10 cellular contexts compared by ENCODE assay signal in the genomic region with DNA sequence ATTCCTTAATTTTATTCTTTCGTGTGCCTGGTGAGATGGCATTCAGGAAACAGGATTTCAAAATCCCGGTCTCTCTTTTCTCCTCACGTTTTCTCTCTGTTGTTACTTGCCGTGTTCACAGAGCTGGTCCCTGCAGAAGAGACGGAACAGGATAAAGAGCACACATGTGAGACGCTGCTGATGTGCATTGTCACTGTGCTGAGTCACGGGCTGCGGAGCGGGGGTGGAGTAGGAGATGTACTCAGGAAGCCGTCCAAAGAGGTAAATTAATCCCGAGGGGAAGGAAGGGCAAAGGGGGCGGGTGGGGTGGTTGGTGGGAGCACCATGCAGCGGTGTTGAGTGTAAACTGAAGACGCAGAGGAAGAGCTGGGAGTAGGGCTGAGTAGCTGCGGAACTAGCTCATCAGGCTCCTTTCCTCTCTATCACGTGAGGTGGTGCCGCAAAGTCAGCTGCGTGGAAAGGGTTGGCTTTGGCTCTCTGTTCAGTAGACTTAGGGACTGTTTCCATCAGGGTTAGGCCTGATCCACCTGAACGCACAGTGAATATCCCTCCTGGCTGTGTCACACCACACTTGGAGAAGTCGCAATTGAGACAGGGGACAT.
A peak's percentile ranks its signal among the peaks of the same experiment; 100 is the strongest.
DNase-seq lines count a peak whose midpoint lies in the region; ATAC-seq and TF ChIP-seq lines count a peak whose summit lies in the region.
"Had no signal": no experiment of that assay in that cellular context is flagged by ENCODE, and none has a peak within 500 bp of the region (broad histone marks: within the 10 kb centered on the region; RNA-seq: fewer than 3 reads in every experiment).

No MANE protein-coding gene starts in this region.

- peaks cover 19% of the 10 kb centered on the region for H3K4me1 ChIP-seq in PC-3 (ENCODE audit: insufficient read depth, low read length)

- peak overlapping the region; percentile 69 to 91 (median 82) for H3K27ac Mint-ChIP-seq in CD14-positive monocyte
- peak overlapping the region; percentile 45 to 51 for H3K27ac Mint-ChIP-seq in natural killer cell

- H3K27ac ChIP-seq in PC-3 (ENCODE audit: low read length) = peak overlapping the region; percentile 55
- H3K27ac ChIP-seq: C4-2B had no signal

- H3K79me2 ChIP-seq in PC-3 (ENCODE audit: low read length) = no peaks in the 10 kb centered on the region

- peaks cover 33% of the 10 kb centered on the region for H3K36me3 ChIP-seq in PC-3 (ENCODE audit: low read depth, low read length)

- peak; percentile 86 for ATAC-seq in PC-3
- no peak for ATAC-seq in natural killer cell
- ATAC-seq in HG02870 (IDR thresholded peaks at IDR 0.05; ENCODE audit: unreplicated experiment) = no peak

- H3K27me3 Mint-ChIP-seq in CD14-positive monocyte (ENCODE audit: low read depth in 3 of 3) (no peaks in the 10 kb centered on the region), natural killer cell (ENCODE audit: low read depth in 2 of 2) (no peaks in the 10 kb centered on the region)

- no peaks in the 10 kb centered on the region for H3K27me3 ChIP-seq in PC-3 (ENCODE audit: low read length)

- no peak overlapping the region for H3K4me3 ChIP-seq in PC-3 (ENCODE audit: low read length)
- H3K4me3 ChIP-seq in fibroblast of mammary gland (ENCODE audit: control insufficient read depth, low read depth, low read length) = no peak overlapping the region

- TF ChIP-seq CTCF in CD14-positive monocyte (IDR thresholded peaks at IDR 0.05) (no peak), PC-3 (conservative IDR thresholded peaks at IDR 0.05; ENCODE audit: low read depth, low read length) (no peak), fibroblast of mammary gland (conservative IDR thresholded peaks at IDR 0.05; ENCODE audit: control insufficient read depth, insufficient read depth, low read depth, low read length) (no peak), natural killer cell (IDR thresholded peaks at IDR 0.05) (no peak)

- peaks cover 22% of the 10 kb centered on the region for H3K4me1 Mint-ChIP-seq in CD14-positive monocyte
- H3K4me1 Mint-ChIP-seq in natural killer cell = peaks cover 9 to 24% of the 10 kb centered on the region in 2 donors

- H3K4me2 ChIP-seq in PC-3 (ENCODE audit: low read length) = peak overlapping the region; percentile 39

- peak; percentile 76 for DNase-seq in CD14-positive monocyte (ENCODE audit: low spot score)
- DNase-seq in PC-3 = peak; percentile 66
- peak; percentile 96 for DNase-seq in fibroblast of mammary gland (ENCODE audit: low read depth)
- no peak for DNase-seq in natural killer cell
- DNase-seq in NCI-H526 (lab: John Stamatoyannopoulos, UW) = no peak
- DNase-seq in NOMO-1 treated with dmso at 0.1 percent for 144 hours (lab: John Stamatoyannopoulos, UW; ENCODE audit: unreplicated experiment) = no peak
- DNase-seq in stimulated activated CD4-positive, alpha-beta T cell treated with anti-CD3 and anti-CD28 coated beads, Interleukin-12 subunit alpha, Interleukin-12 subunit beta, amount 100 ng/mL, for 4 hours = no peak
- DNase-seq: NCI-H2227 treated with DMSO at 0.1 percent for 48 hours had no signal

- BruUV-seq in PC-3 (replicated peaks; lab: Mats Ljungman, UMichigan) = no TSS peak

- peak overlapping the region; percentile 29 for H3K9ac ChIP-seq in PC-3 (ENCODE audit: low read length)

- 0 out of 2 replicates have a peak, but pooled peaks cover 15% of the 10 kb centered on the region for H3K9me3 ChIP-seq in PC-3 (ENCODE audit: low read length)

- intact Hi-C loops in CD14-positive monocyte (cut with micrococcal nuclease) = loop anchor here in 1 of 2 donors (5.0 kb wide), 1 partner anchor 57 kb away; no protein-coding TSS in a partner anchor
- intact Hi-C loops in PC-3 (cut with micrococcal nuclease) = no loop called here
- intact Hi-C loops in natural killer cell (cut with micrococcal nuclease) = no loop called here

- POLR2A ChIA-PET in PC-3 (lab: Charles Lee; ENCODE audit: unreplicated experiment) = no interaction called here

- no peaks in the 10 kb centered on the region for H3F3A ChIP-seq in PC-3 (ENCODE audit: low read length, unreplicated experiment)

- CTCF ChIA-PET in PC-3 (lab: Charles Lee) = no interaction called here

- peaks cover 69 to 81% of the 10 kb centered on the region in 2 donors for H3K36me3 Mint-ChIP-seq in CD14-positive monocyte
- H3K36me3 Mint-ChIP-seq in natural killer cell = peaks cover 23% of the 10 kb centered on the region

- H3K9me3 Mint-ChIP-seq in CD14-positive monocyte = peaks cover 0 to 4% (median 0%) of the 10 kb centered on the region in 7 donors
- no peaks in the 10 kb centered on the region for H3K9me3 Mint-ChIP-seq in natural killer cell

- H4K20me1 ChIP-seq in PC-3 (ENCODE audit: low read length) = no peaks in the 10 kb centered on the region

- peak overlapping the region; percentile 74 to 92 for H3K4me3 Mint-ChIP-seq in CD14-positive monocyte
- H3K4me3 Mint-ChIP-seq in natural killer cell = no peak overlapping the region

- no peaks in the 10 kb centered on the region for H3K9me2 ChIP-seq in PC-3 (replicated peaks; ENCODE audit: low read length)

- 0 out of 2 replicates have a peak overlapping the region, but pooled peaks have one; percentile 11 for H2AFZ ChIP-seq in PC-3 (ENCODE audit: low read length)

Comparison
In these comparisons a context has a peak if more than half of its experiments do, and no peak if none do; other contexts are left out.
1. DNase-seq: peak in CD14-positive monocyte (single experiment), PC-3 (single experiment) and fibroblast of mammary gland (single experiment); none in natural killer cell (single experiment), NCI-H526 (0 of 2), NOMO-1 treated with dmso at 0.1 percent for 144 hours (single experiment) and stimulated activated CD4-positive, alpha-beta T cell treated with anti-CD3 and anti-CD28 coated beads, Interleukin-12 subunit alpha, Interleukin-12 subunit beta, amount 100 ng/mL, for 4 hours (single experiment).